ENCODE assay signal across 9 cellular contexts in genomic region chr7:104627516-104627915, GRCh38.
DNase-seq lines count a peak whose midpoint lies in the region; ATAC-seq and TF ChIP-seq lines count a peak whose summit lies in the region.
"Had no signal": no experiment of that assay in that cellular context is flagged by ENCODE, and none has a peak within 500 bp of the region (broad histone marks: within the 10 kb centered on the region; RNA-seq: fewer than 3 reads in every experiment).

No MANE protein-coding gene starts in this region.

- no peak overlapping the region for H3K27ac ChIP-seq in tibial nerve
- H3K27ac ChIP-seq: HL-60 had no signal

- H3K4me1 ChIP-seq in tibial nerve, result no peaks in the 10 kb centered on the region

- no peak overlapping the region for H3K4me3 ChIP-seq in tibial nerve

- ATAC-seq in GM18861 (IDR thresholded peaks at IDR 0.05; ENCODE audit: unreplicated experiment), result no peak

- H3K36me3 ChIP-seq in tibial nerve, result no peaks in the 10 kb centered on the region

- 3 to 7% methylated on average over 2 of the region's 2 CpGs for WGBS in tibial nerve, 2 donors

- no peak for TF ChIP-seq POLR2A in tibial nerve (IDR thresholded peaks at IDR 0.05)

- TF ChIP-seq CTCF in tibial nerve (IDR thresholded peaks at IDR 0.05), result no peak

- H3K27me3 ChIP-seq in tibial nerve, result no peaks in the 10 kb centered on the region

- DNase-seq in AG20443 (ENCODE audit: low spot score) (peak; percentile 42), HuH-7.5 (ENCODE audit: low spot score) (peak; percentile 13), iPS-NIHi11 (ENCODE audit: low spot score) (peak; percentile 73), activated gamma-delta T cell treated with Interleukin-2 at 50 U/mL for 16 hours (no peak), tibial nerve (ENCODE audit: low spot score in 2 of 2) (no peak), occipital lobe (lab: John Stamatoyannopoulos, UW) (no peak)
- peak; percentile 3 to 12 for DNase-seq in activated CD4-positive, alpha-beta T cell treated with anti-CD3 and anti-CD28 coated beads, Interleukin-2, amount 50 U/mL, for 48 hours

- no peak for TF ChIP-seq EP300 in tibial nerve (IDR thresholded peaks at IDR 0.05)

- no peaks in the 10 kb centered on the region for H3K9me3 ChIP-seq in tibial nerve

Comparison
In these comparisons a context has a peak if more than half of its experiments do, and no peak if none do; other contexts are left out.
1. DNase-seq: peak in AG20443 (single experiment), HuH-7.5 (single experiment), activated CD4-positive, alpha-beta T cell treated with anti-CD3 and anti-CD28 coated beads, Interleukin-2, amount 50 U/mL, for 48 hours (2 of 2) and iPS-NIHi11 (single experiment); none in activated gamma-delta T cell treated with Interleukin-2 at 50 U/mL for 16 hours (single experiment), tibial nerve (0 of 2) and occipital lobe (single experiment).